ENCODE assay signal across 34 cellular contexts in the genomic region with DNA sequence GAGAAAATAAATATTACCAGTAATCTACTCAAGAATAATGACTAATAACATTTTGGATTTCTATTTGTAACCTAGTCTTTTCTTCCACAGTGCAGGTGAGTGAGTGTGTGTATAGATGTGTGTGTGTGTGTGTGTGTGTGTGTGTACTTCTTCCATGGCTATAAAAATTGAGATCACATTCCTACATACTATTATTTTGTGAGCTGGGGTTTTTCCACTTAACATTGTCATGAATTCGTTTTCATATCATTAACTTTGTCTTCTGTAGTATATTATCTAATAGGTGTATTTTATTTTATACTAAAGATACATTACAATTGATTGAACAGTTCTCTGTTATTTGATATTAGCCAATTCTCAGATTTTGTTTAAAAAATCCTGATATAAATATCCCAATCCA.
"Had no signal": no experiment of that assay in that cellular context is flagged by ENCODE, and none has a peak within 500 bp of the region (broad histone marks: within the 10 kb centered on the region; RNA-seq: fewer than 3 reads in every experiment).

No MANE protein-coding gene starts in this region.

- H3K4me3 ChIP-seq: MG63 had no signal

- DNase-seq: Karpas-422, Kasumi-1, MG63, MV-4-11, NCI-H1048, NCI-H1092, NCI-H1092 treated with DMSO at 0.1 percent for 48 hours, NCI-H1105, NCI-H1105 treated with DMSO at 0.1 percent for 48 hours, NCI-H1417, NCI-H1417 treated with DMSO at 0.1 percent for 48 hours, NCI-H1436, NCI-H1436 treated with DMSO at 0.1 percent for 48 hours, NCI-H146, NCI-H1694, NCI-H1694 treated with DMSO at 0.1 percent for 48 hours, NCI-H187, NCI-H187 treated with DMSO at 0.1 percent for 48 hours, NCI-H1930, NCI-H2029, NCI-H2029 treated with DMSO at 0.1 percent for 48 hours, NCI-H2081, NCI-H2081 treated with DMSO at 0.1 percent for 48 hours, NCI-H2107, NCI-H2171, NCI-H2171 treated with DMSO at 0.1 percent for 48 hours, NCI-H2227 treated with DMSO at 0.1 percent for 48 hours, NCI-H226, NCI-H345, NCI-H446, NCI-H446 treated with DMSO at 0.1 percent for 48 hours, NCI-H510A, NCI-H510A treated with DMSO at 0.1 percent for 48 hours, NCI-H524 had no signal

- H3K36me3 ChIP-seq: MG63 had no signal

- H3K9me3 ChIP-seq: MG63 had no signal
